Comparison of ENCODE assay signal across 1 cellular context in genomic region chr16:23595951-23596720, GRCh38.
TF ChIP-seq lines count a peak whose summit lies in the region.

Gene NDUFAB1, minus strand, starts transcription at chr16:23596316. Its CDS starts 26 bp downstream, at chr16:23596290.

TF ChIP-seq in HepG2, 621 proteins besides CTCF, POLR2A, EP300 and RAD21 (continued from another document and continues in another):
- TF ChIP-seq ZBTB40 (IDR thresholded peaks at IDR 0.05): no peak
- peak; percentile 94 for TF ChIP-seq ZBTB40 (CRISPR knock-in tag; IDR thresholded peaks at IDR 0.05)
- TF ChIP-seq KDM6A (CRISPR knock-in tag; IDR thresholded peaks at IDR 0.05; ENCODE audit: low read depth): no peak; the same call in 1 of the 2 replicates
- TF ChIP-seq ZNF580 (CRISPR knock-in tag; IDR thresholded peaks at IDR 0.05; ENCODE audit: borderline replicate concordance, low read depth): peak; percentile 99
- TF ChIP-seq DZIP1 (CRISPR knock-in tag; IDR thresholded peaks at IDR 0.05): peak; percentile 84; the same call in 1 of the 2 replicates
- no peak; the same call in 1 of the 2 replicates for TF ChIP-seq ZBTB26 (CRISPR knock-in tag; IDR thresholded peaks at IDR 0.05; ENCODE audit: borderline replicate concordance)
- TF ChIP-seq ZNF251 (CRISPR knock-in tag; IDR thresholded peaks at IDR 0.05): peak; percentile 35; the same call in 1 of the 2 replicates
- peak; percentile 18 for TF ChIP-seq SIX1 (CRISPR knock-in tag; IDR thresholded peaks at IDR 0.05; ENCODE audit: borderline replicate concordance)
- peak; percentile 45; the same call in 1 of the 2 replicates for TF ChIP-seq ZBTB46 (CRISPR knock-in tag; IDR thresholded peaks at IDR 0.05; ENCODE audit: borderline replicate concordance)
- no peak for TF ChIP-seq RAD51 (IDR thresholded peaks at IDR 0.05; ENCODE audit: borderline replicate concordance)
- peak; percentile 88; the same call in 1 of the 2 replicates for TF ChIP-seq RELA (CRISPR knock-in tag; IDR thresholded peaks at IDR 0.05)
- no peak for TF ChIP-seq SRSF1 (optimal IDR thresholded peaks at IDR 0.05; ENCODE audit: low read depth, low read length)
- TF ChIP-seq ZNF788 (CRISPR knock-in tag; IDR thresholded peaks at IDR 0.05; ENCODE audit: borderline replicate concordance): peak; percentile 96; the same call in 1 of the 2 replicates
- no peak for TF ChIP-seq NBN (conservative IDR thresholded peaks at IDR 0.05)
- no peak for TF ChIP-seq ZNF512B (CRISPR knock-in tag; IDR thresholded peaks at IDR 0.05; ENCODE audit: borderline replicate concordance)
- TF ChIP-seq PLSCR1 (CRISPR knock-in tag; IDR thresholded peaks at IDR 0.05; ENCODE audit: borderline replicate concordance): no peak
- TF ChIP-seq MED13 (CRISPR knock-in tag; IDR thresholded peaks at IDR 0.05): peak; percentile 95
- TF ChIP-seq ZNF501 (CRISPR knock-in tag; IDR thresholded peaks at IDR 0.05): peak; percentile 85
- peak; percentile 94; the same call in 1 of the 2 replicates for TF ChIP-seq ETS1 (CRISPR knock-in tag; IDR thresholded peaks at IDR 0.05)
- peak; percentile 95 for TF ChIP-seq ZBTB38 (CRISPR knock-in tag; IDR thresholded peaks at IDR 0.05)
- TF ChIP-seq PAX8 (CRISPR knock-in tag; IDR thresholded peaks at IDR 0.05; ENCODE audit: borderline replicate concordance): peak; percentile 95
- peak; percentile 67 for TF ChIP-seq RARA (CRISPR knock-in tag; IDR thresholded peaks at IDR 0.05)
- TF ChIP-seq ZNF800 (CRISPR knock-in tag; IDR thresholded peaks at IDR 0.05): peak; percentile 87; the same call in 1 of the 2 replicates
- TF ChIP-seq ZNF672 (CRISPR knock-in tag; IDR thresholded peaks at IDR 0.05): no peak
- no peak for TF ChIP-seq ONECUT2 (CRISPR knock-in tag; IDR thresholded peaks at IDR 0.05)
- peak; percentile 97 for TF ChIP-seq HINFP (CRISPR knock-in tag; IDR thresholded peaks at IDR 0.05; ENCODE audit: low read depth)
- TF ChIP-seq MAF1 (CRISPR knock-in tag; IDR thresholded peaks at IDR 0.05; ENCODE audit: borderline replicate concordance): peak; percentile 84
- no peak for TF ChIP-seq LCORL (IDR thresholded peaks at IDR 0.05)
- peak; percentile 88 for TF ChIP-seq LCORL (CRISPR knock-in tag; IDR thresholded peaks at IDR 0.05)
- TF ChIP-seq ZNF607 (CRISPR knock-in tag; IDR thresholded peaks at IDR 0.05; ENCODE audit: borderline replicate concordance): peak; percentile 89; the same call in 1 of the 2 replicates
- no peak for TF ChIP-seq MTF2 (CRISPR knock-in tag; IDR thresholded peaks at IDR 0.05; ENCODE audit: borderline replicate concordance)
- TF ChIP-seq HDAC6 (IDR thresholded peaks at IDR 0.05; ENCODE audit: low read depth, low read length): no peak
